Comparison of ENCODE assay signal across 23 cellular contexts in the genomic region with DNA sequence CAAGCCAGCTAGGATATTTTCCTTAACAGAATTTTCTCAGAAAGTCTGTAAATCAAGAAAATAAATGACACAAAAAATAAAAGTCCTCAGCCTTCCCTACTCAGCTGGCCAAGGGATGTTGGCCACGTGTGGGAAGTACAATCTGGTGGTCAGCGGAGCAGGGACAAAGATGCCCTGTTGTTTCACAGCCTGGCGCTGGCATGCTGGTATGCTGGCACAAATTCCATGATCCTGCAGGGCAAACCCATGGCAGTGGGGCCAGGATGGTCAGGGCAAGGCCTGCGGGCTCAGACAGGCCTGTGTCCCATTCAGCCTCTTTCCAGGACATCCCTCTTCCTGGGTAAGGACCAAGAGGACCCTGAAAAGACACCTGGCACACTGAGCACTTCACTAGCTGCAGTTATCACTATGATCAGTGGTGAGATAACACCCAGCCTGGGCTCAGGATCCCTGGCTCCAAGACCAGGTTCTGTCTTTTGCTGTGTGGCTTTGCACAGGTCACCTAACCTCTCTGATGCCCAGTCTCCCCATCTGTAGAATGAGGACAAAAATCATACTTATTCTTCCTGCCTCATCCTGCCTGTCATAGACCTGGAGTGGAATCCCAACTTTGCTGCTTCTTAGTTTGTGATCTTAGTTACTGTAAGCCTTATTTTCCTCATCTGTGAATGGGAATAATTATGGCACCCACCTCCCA. TPM values are rescaled to one million over a fixed set of nuclear protein-coding genes. Genes with fewer than 3 reads are reported as not detected.
DNase-seq lines count a peak whose midpoint lies in the region; ATAC-seq and TF ChIP-seq lines count a peak whose summit lies in the region.
"Had no signal": no experiment of that assay in that cellular context is flagged by ENCODE, and none has a peak within 500 bp of the region (broad histone marks: within the 10 kb centered on the region; RNA-seq: fewer than 3 reads in every experiment).

No MANE protein-coding gene starts in this region.

- no peak overlapping the region for H3K23ac ChIP-seq in mesenchymal stem cell (ENCODE audit: low read length in 2 of 2)

- WGBS in mesenchymal stem cell, result 77% methylated on average over 4 of the region's 4 CpGs

- CTCF ChIA-PET in RWPE1 (lab: Yijun Ruan, JAX), result no interaction called here

- H3K4ac ChIP-seq in mesenchymal stem cell (ENCODE audit: low read depth in 1 of 2, low read length in 2 of 2), result no peak overlapping the region

- POLR2A ChIA-PET in RWPE1 (lab: Yijun Ruan, JAX; ENCODE audit: low non-redundant PET), result interaction anchor here (1.1 kb wide), 1 partner anchor 10 kb away, joined by 8 read pairs; no protein-coding TSS in a partner anchor

- H4K8ac ChIP-seq in mesenchymal stem cell (ENCODE audit: low read length), result no peak overlapping the region

- no peak for TF ChIP-seq CTCF in RWPE1 (conservative IDR thresholded peaks at IDR 0.05; ENCODE audit: low read depth)
- peak in 11 of 56 donors; percentile 10 to 48 (median 19) for TF ChIP-seq CTCF in dorsolateral prefrontal cortex (IDR thresholded peaks at IDR 0.05 in 54 of 56, conservative IDR thresholded peaks at IDR 0.05 in 2 of 56; ENCODE audit: low read depth in 1 of 56, partially characterized antibody in 56 of 56)

- H2BK120ac ChIP-seq in mesenchymal stem cell (ENCODE audit: low read depth, low read length), result no peak overlapping the region

- H2BK5ac ChIP-seq in mesenchymal stem cell (ENCODE audit: low read depth, low read length, poor library complexity, severe bottlenecking), result no peak overlapping the region

- H3K27ac ChIP-seq in RWPE1 (peak overlapping the region; percentile 83), dorsolateral prefrontal cortex (peak overlapping the region in 48 of 59 donors; percentile 1 to 86 (median 61)), mesenchymal stem cell (ENCODE audit: low read length, poor library complexity, severe bottlenecking) (no peak overlapping the region)
- H3K27ac ChIP-seq: body of pancreas, gastrocnemius medialis, SJSA1 had no signal

- peak overlapping the region; percentile 71 for H2BK15ac ChIP-seq in mesenchymal stem cell (ENCODE audit: low read depth, poor library complexity, severe bottlenecking)

- intact Hi-C loops in dorsolateral prefrontal cortex (cut with DNase I), result no loop called here

- no peak overlapping the region for H3K4me2 ChIP-seq in mesenchymal stem cell (ENCODE audit: low read length, poor library complexity, severe bottlenecking)

- peak overlapping the region in 1 of 2 experiments; percentile 60 for H2BK12ac ChIP-seq in mesenchymal stem cell (ENCODE audit: low read length in 2 of 2)

- no peak overlapping the region for H3K14ac ChIP-seq in mesenchymal stem cell (ENCODE audit: low read length in 2 of 2)

- no peak overlapping the region for H4K91ac ChIP-seq in mesenchymal stem cell (ENCODE audit: low read length)

- H3K79me1 ChIP-seq in mesenchymal stem cell (replicated peaks; ENCODE audit: low read length, poor library complexity, severe bottlenecking), result no peaks in the 10 kb centered on the region

- no peaks in the 10 kb centered on the region for H3K36me3 ChIP-seq in mesenchymal stem cell (ENCODE audit: control insufficient read depth in 1 of 2, insufficient read depth in 2 of 2, low read depth in 1 of 2, low read length in 2 of 2)
- H3K36me3 ChIP-seq: esophagus muscularis mucosa, gastrocnemius medialis, SJSA1, thoracic aorta had no signal

- no peak overlapping the region for H2AFZ ChIP-seq in mesenchymal stem cell (ENCODE audit: low read depth, low read length)

- no peaks in the 10 kb centered on the region for H3K9me3 ChIP-seq in mesenchymal stem cell (ENCODE audit: control insufficient read depth, low read length)
- H3K9me3 ChIP-seq: body of pancreas, esophagus muscularis mucosa, gastrocnemius medialis, SJSA1, thoracic aorta had no signal

- H3K27me3 ChIP-seq in dorsolateral prefrontal cortex (no peaks in the 10 kb centered on the region), mesenchymal stem cell (ENCODE audit: control insufficient read depth in 1 of 2, insufficient read depth in 1 of 2, low read length in 2 of 2) (no peaks in the 10 kb centered on the region)
- H3K27me3 ChIP-seq: body of pancreas, esophagus muscularis mucosa, gastrocnemius medialis, SJSA1 had no signal

- peak overlapping the region; percentile 43 for H2AK5ac ChIP-seq in mesenchymal stem cell (ENCODE audit: low read length, severe bottlenecking)

- peaks cover 9% of the 10 kb centered on the region for H3K4me1 ChIP-seq in mesenchymal stem cell (ENCODE audit: control insufficient read depth, insufficient read depth, low read depth, low read length)
- H3K4me1 ChIP-seq: body of pancreas, gastrocnemius medialis, SJSA1 had no signal

- DNase-seq in RWPE1 (ENCODE audit: low spot score) (no peak), dorsolateral prefrontal cortex (peak; percentile 53 to 91 (median 80)), mesenchymal stem cell (no peak), superior temporal gyrus (ENCODE audit: extremely low spot score) (peak; percentile 87), DMS79 (lab: John Stamatoyannopoulos, UW) (no peak), CD1c-positive myeloid dendritic cell (ENCODE audit: extremely low spot score) (no peak), NCI-H345 treated with DMSO at 0.1 percent for 48 hours (lab: John Stamatoyannopoulos, UW; ENCODE audit: unreplicated experiment) (no peak)
- DNase-seq: activated CD4-positive, CD25-positive, alpha-beta regulatory T cell treated with anti-CD3 and anti-CD28 coated beads, Interleukin-2, amount 50 U/mL, for 72 hours; activated CD8-positive, alpha-beta T cell treated with anti-CD3 and anti-CD28 coated beads for 36 hours; activated effector memory CD4-positive, alpha-beta T cell treated with Interleukin-2 at 50 U/mL for 16 hours; activated naive CD8-positive, alpha-beta T cell treated with anti-CD3 and anti-CD28 coated beads for 36 hours; gastrocnemius medialis; KG1; NCI-H1436 treated with DMSO at 0.1 percent for 48 hours; NK-92 treated with Interleukin-12 subunit alpha and Interleukin-12 subunit beta, amount 100 ng/mL, for 24 hours; stimulated activated CD4-positive, alpha-beta T cell treated with anti-CD3 and anti-CD28 coated beads, Interleukin-4, amount 100 ng/mL, for 1 hour; stimulated activated naive B cell treated with anti-CD40 and anti-IgM and Interleukin-4, amounts not matched to agents 10 μg/mL and 1 μg/mL and 100 μg/mL, for 72 hours had no signal

- H3K9ac ChIP-seq in mesenchymal stem cell (ENCODE audit: low read length), result peak overlapping the region; percentile 34

- no peak for ATAC-seq in GM21825 (IDR thresholded peaks at IDR 0.05; ENCODE audit: unreplicated experiment)
- ATAC-seq: activated CD8-positive, alpha-beta T cell treated with anti-CD3 and anti-CD28 coated beads for 36 hours; body of pancreas; gastrocnemius medialis; stimulated activated naive B cell treated with anti-CD40 and anti-IgM and Interleukin-4, amounts not matched to agents 10 μg/mL and 1 μg/mL and 100 μg/mL, for 72 hours had no signal

- H3K4me3 ChIP-seq in dorsolateral prefrontal cortex (no peak overlapping the region), mesenchymal stem cell (ENCODE audit: insufficient read depth in 1 of 2, low read depth in 1 of 2, low read length in 2 of 2) (no peak overlapping the region)
- H3K4me3 ChIP-seq: body of pancreas, esophagus muscularis mucosa, gastrocnemius medialis, lung, SJSA1, thoracic aorta had no signal

- peak overlapping the region in 1 of 2 experiments; percentile 14 for H3K18ac ChIP-seq in mesenchymal stem cell (ENCODE audit: low read depth in 1 of 2, low read length in 2 of 2)

RNA-seq across cellular contexts. Expression of a gene that starts 10.8 kb away (rescaled TPM):
- total RNA-seq in dorsolateral prefrontal cortex, result 100 to 1,000 TPM in 118 of 120 experiments, 10 to 100 TPM in 2; 81.7 to 241 (median 174) TPM
- polyA plus RNA-seq in mesenchymal stem cell (2013, experiment 1 of 2), result 3.9 TPM
- 3.8 TPM for polyA plus RNA-seq in mesenchymal stem cell (2013, experiment 2 of 2)

Comparison
In these comparisons a context has a peak if more than half of its experiments do, and no peak if none do; other contexts are left out.
1. DNase-seq: peak in dorsolateral prefrontal cortex (10 of 10) and superior temporal gyrus (single experiment); none in RWPE1 (single experiment), mesenchymal stem cell (single experiment), DMS79 (single experiment), CD1c-positive myeloid dendritic cell (single experiment) and NCI-H345 treated with DMSO at 0.1 percent for 48 hours (single experiment).